Comparison of ENCODE assay signal across 15 cellular contexts in genomic region chr14:60965402-60965801, GRCh38. TPM values are rescaled to one million over a fixed set of nuclear protein-coding genes. Genes with fewer than 3 reads are reported as not detected.
DNase-seq lines count a peak whose midpoint lies in the region; TF ChIP-seq lines count a peak whose summit lies in the region.
"Had no signal": no experiment of that assay in that cellular context is flagged by ENCODE, and none has a peak within 500 bp of the region (broad histone marks: within the 10 kb centered on the region; RNA-seq: fewer than 3 reads in every experiment).

No MANE protein-coding gene starts in this region.

- H3K4me3 ChIP-seq in breast epithelium (no peak overlapping the region), left ventricle myocardium inferior (no peak overlapping the region)
- H3K4me3 ChIP-seq: gastrocnemius medialis, lung, thyroid gland had no signal

- no peaks in the 10 kb centered on the region for H3K27me3 Mint-ChIP-seq in MCF 10A (ENCODE audit: insufficient read depth, unreplicated experiment)
- H3K27me3 Mint-ChIP-seq in activated CD4-positive, alpha-beta memory T cell treated with anti-CD3 and anti-CD28 coated beads, Interleukin-2, amount 10 ng/mL, durations not matched to agents 7 days and 5 days = no peaks in the 10 kb centered on the region
- no peaks in the 10 kb centered on the region for H3K27me3 Mint-ChIP-seq in activated T-helper 1 cell treated with anti-CD3 and anti-CD28 coated beads, Interleukin-12 subunit alpha, Interleukin-12 subunit beta, Interleukin-2, Interleukin-4 antibody, amounts not matched to agents 30 ng/mL and 10 ng/mL and 1 ng/mL, durations not matched to agents 14 hours and 24 hours and 36 hours (ENCODE audit: insufficient read depth)
- H3K27me3 Mint-ChIP-seq: activated CD8-positive, alpha-beta memory T cell treated with anti-CD3 and anti-CD28 coated beads, Interleukin-2, amount 10 ng/mL, durations not matched to agents 7 days and 5 days had no signal

- H3K4me3 Mint-ChIP-seq in MCF 10A (ENCODE audit: unreplicated experiment) = no peak overlapping the region
- H3K4me3 Mint-ChIP-seq in activated CD4-positive, alpha-beta memory T cell treated with anti-CD3 and anti-CD28 coated beads, Interleukin-2, amount 10 ng/mL, durations not matched to agents 7 days and 5 days = no peak overlapping the region
- H3K4me3 Mint-ChIP-seq in activated T-helper 1 cell treated with anti-CD3 and anti-CD28 coated beads, Interleukin-12 subunit alpha, Interleukin-12 subunit beta, Interleukin-2, Interleukin-4 antibody, amounts not matched to agents 30 ng/mL and 10 ng/mL and 1 ng/mL, durations not matched to agents 14 hours and 24 hours and 36 hours = no peak overlapping the region
- H3K4me3 Mint-ChIP-seq: activated CD8-positive, alpha-beta memory T cell treated with anti-CD3 and anti-CD28 coated beads, Interleukin-2, amount 10 ng/mL, durations not matched to agents 7 days and 5 days had no signal

- CTCF ChIA-PET in MCF 10A (lab: Yijun Ruan, JAX) = interaction anchor here (0.5 kb wide), 1 partner anchor 221 kb away, joined by 3 read pairs; no protein-coding TSS in a partner anchor
- CTCF ChIA-PET in activated CD4-positive, alpha-beta memory T cell treated with anti-CD3 and anti-CD28 coated beads, Interleukin-2, amount 10 ng/mL, durations not matched to agents 7 days and 5 days (lab: Charles Lee) = interaction anchor here (0.5 to 0.7 kb wide), 2 partner anchors 15 to 113 kb away, joined by 3 read pairs; partner anchors contain the start of genes SLC38A6 and TRMT5

- peaks cover under 1% of the 10 kb centered on the region for H3K9me3 Mint-ChIP-seq in MCF 10A (ENCODE audit: unreplicated experiment)
- peaks cover 9% of the 10 kb centered on the region for H3K9me3 Mint-ChIP-seq in activated CD4-positive, alpha-beta memory T cell treated with anti-CD3 and anti-CD28 coated beads, Interleukin-2, amount 10 ng/mL, durations not matched to agents 7 days and 5 days
- H3K9me3 Mint-ChIP-seq in activated T-helper 1 cell treated with anti-CD3 and anti-CD28 coated beads, Interleukin-12 subunit alpha, Interleukin-12 subunit beta, Interleukin-2, Interleukin-4 antibody, amounts not matched to agents 30 ng/mL and 10 ng/mL and 1 ng/mL, durations not matched to agents 14 hours and 24 hours and 36 hours = peaks cover 8% of the 10 kb centered on the region

- H3K27ac ChIP-seq in breast epithelium = no peak overlapping the region
- no peak overlapping the region for H3K27ac ChIP-seq in left ventricle myocardium inferior (replicated peaks)
- H3K27ac ChIP-seq: C4-2B, thyroid gland had no signal

- POLR2A ChIA-PET in MCF 10A (lab: Yijun Ruan, JAX) = no interaction called here
- POLR2A ChIA-PET in activated CD4-positive, alpha-beta memory T cell treated with anti-CD3 and anti-CD28 coated beads, Interleukin-2, amount 10 ng/mL, durations not matched to agents 7 days and 5 days (lab: Charles Lee) = interaction anchor here (1.2 to 1.4 kb wide), 2 partner anchors 15 to 69 kb away, joined by 3 to 6 read pairs; partner anchors contain the start of genes SLC38A6 and TRMT5

- H3K36me3 Mint-ChIP-seq in MCF 10A (ENCODE audit: insufficient read depth, unreplicated experiment) = no peaks in the 10 kb centered on the region
- peaks cover 25% of the 10 kb centered on the region for H3K36me3 Mint-ChIP-seq in activated CD4-positive, alpha-beta memory T cell treated with anti-CD3 and anti-CD28 coated beads, Interleukin-2, amount 10 ng/mL, durations not matched to agents 7 days and 5 days (ENCODE audit: low read depth)
- H3K36me3 Mint-ChIP-seq in activated T-helper 1 cell treated with anti-CD3 and anti-CD28 coated beads, Interleukin-12 subunit alpha, Interleukin-12 subunit beta, Interleukin-2, Interleukin-4 antibody, amounts not matched to agents 30 ng/mL and 10 ng/mL and 1 ng/mL, durations not matched to agents 14 hours and 24 hours and 36 hours (ENCODE audit: low read depth) = peaks cover 8% of the 10 kb centered on the region

- no peak for TF ChIP-seq POLR2A in breast epithelium (IDR thresholded peaks at IDR 0.05)

- H3K4me1 Mint-ChIP-seq in MCF 10A (ENCODE audit: insufficient read depth, unreplicated experiment) = no peaks in the 10 kb centered on the region
- peaks cover 20% of the 10 kb centered on the region for H3K4me1 Mint-ChIP-seq in activated CD4-positive, alpha-beta memory T cell treated with anti-CD3 and anti-CD28 coated beads, Interleukin-2, amount 10 ng/mL, durations not matched to agents 7 days and 5 days
- H3K4me1 Mint-ChIP-seq in activated T-helper 1 cell treated with anti-CD3 and anti-CD28 coated beads, Interleukin-12 subunit alpha, Interleukin-12 subunit beta, Interleukin-2, Interleukin-4 antibody, amounts not matched to agents 30 ng/mL and 10 ng/mL and 1 ng/mL, durations not matched to agents 14 hours and 24 hours and 36 hours (ENCODE audit: low read depth) = peaks cover 16% of the 10 kb centered on the region

- TF ChIP-seq CTCF in MCF 10A (IDR thresholded peaks at IDR 0.05; ENCODE audit: unreplicated experiment) = no peak
- no peak for TF ChIP-seq CTCF in breast epithelium (IDR thresholded peaks at IDR 0.05)
- no peak for TF ChIP-seq CTCF in left ventricle myocardium inferior (IDR thresholded peaks at IDR 0.05; ENCODE audit: borderline replicate concordance)

- H3K9me3 ChIP-seq in breast epithelium (no peaks in the 10 kb centered on the region), left ventricle myocardium inferior (replicated peaks) (no peaks in the 10 kb centered on the region)
- H3K9me3 ChIP-seq: gastrocnemius medialis, thyroid gland had no signal

- no peak overlapping the region for H3K27ac Mint-ChIP-seq in MCF 10A (ENCODE audit: low read depth, unreplicated experiment)
- H3K27ac Mint-ChIP-seq in activated CD4-positive, alpha-beta memory T cell treated with anti-CD3 and anti-CD28 coated beads, Interleukin-2, amount 10 ng/mL, durations not matched to agents 7 days and 5 days = peak overlapping the region; percentile 40
- H3K27ac Mint-ChIP-seq in activated T-helper 1 cell treated with anti-CD3 and anti-CD28 coated beads, Interleukin-12 subunit alpha, Interleukin-12 subunit beta, Interleukin-2, Interleukin-4 antibody, amounts not matched to agents 30 ng/mL and 10 ng/mL and 1 ng/mL, durations not matched to agents 14 hours and 24 hours and 36 hours = no peak overlapping the region
- H3K27ac Mint-ChIP-seq: activated CD8-positive, alpha-beta memory T cell treated with anti-CD3 and anti-CD28 coated beads, Interleukin-2, amount 10 ng/mL, durations not matched to agents 7 days and 5 days had no signal

- peak; percentile 27 for DNase-seq in MCF 10A (ENCODE audit: unreplicated experiment)
- no peak for DNase-seq in breast epithelium (ENCODE audit: low spot score in 2 of 2)
- DNase-seq in activated CD4-positive, alpha-beta memory T cell treated with anti-CD3 and anti-CD28 coated beads, Interleukin-2, amount 10 ng/mL, durations not matched to agents 7 days and 5 days = no peak
- peak; percentile 82 for DNase-seq in fibroblast of the conjunctiva (ENCODE audit: low read depth)
- no peak for DNase-seq in stimulated activated CD4-positive, alpha-beta T cell treated with anti-CD3 and anti-CD28 coated beads, Interleukin-1b, Interleukin-23, amount 100 ng/mL, for 48 hours
- DNase-seq in left ventricle myocardium inferior = no peak
- no peak for DNase-seq in HuH-7.5 (ENCODE audit: low spot score)
- no peak for DNase-seq in activated T-helper 1 cell treated with anti-CD3 and anti-CD28 coated beads, Interleukin-12 subunit alpha, Interleukin-12 subunit beta, Interleukin-2, Interleukin-4 antibody, amounts not matched to agents 30 ng/mL and 10 ng/mL and 1 ng/mL, durations not matched to agents 14 hours and 24 hours and 36 hours (ENCODE audit: low spot score)
- DNase-seq: activated CD8-positive, alpha-beta memory T cell treated with anti-CD3 and anti-CD28 coated beads, Interleukin-2, amount 10 ng/mL, durations not matched to agents 7 days and 5 days; gastrocnemius medialis; GF-D8; NCI-H187; thyroid gland had no signal

- no peaks in the 10 kb centered on the region for H3K4me1 ChIP-seq in breast epithelium
- H3K4me1 ChIP-seq in left ventricle myocardium inferior = no peaks in the 10 kb centered on the region
- H3K4me1 ChIP-seq: thyroid gland had no signal

- no peaks in the 10 kb centered on the region for H3K27me3 ChIP-seq in breast epithelium
- no peaks in the 10 kb centered on the region for H3K27me3 ChIP-seq in left ventricle myocardium inferior (ENCODE audit: low read depth)
- H3K27me3 ChIP-seq: gastrocnemius medialis, thyroid gland had no signal

- intact Hi-C loops in MCF 10A (cut with micrococcal nuclease) = no loop called here
- intact Hi-C loops in breast epithelium (cut with DNase I; ENCODE audit: low total_unique reads) = no loop called here
- intact Hi-C loops in left ventricle myocardium inferior (cut with micrococcal nuclease) = no loop called here
- intact Hi-C loops in activated T-helper 1 cell treated with anti-CD3 and anti-CD28 coated beads, Interleukin-12 subunit alpha, Interleukin-12 subunit beta, Interleukin-2, Interleukin-4 antibody, amounts not matched to agents 30 ng/mL and 10 ng/mL and 1 ng/mL, durations not matched to agents 14 hours and 24 hours and 36 hours (cut with micrococcal nuclease) = loop anchor here (1.0 kb wide), 3 partner anchors 16 to 212 kb away; partner anchors contain the start of genes SLC38A6 and TRMT5

- H3K36me3 ChIP-seq in breast epithelium (no peaks in the 10 kb centered on the region), left ventricle myocardium inferior (no peaks in the 10 kb centered on the region)
- H3K36me3 ChIP-seq: gastrocnemius medialis, thyroid gland had no signal

- BruUV-seq in MCF 10A (replicated peaks; lab: Mats Ljungman, UMichigan) = no TSS peak

RNA-seq across cellular contexts. Expression of gene TRMT5, which starts 15.5 kb away (rescaled TPM):
- total RNA-seq in MCF 10A (2022) (15.7 and 17.5 TPM in 2 replicates), breast epithelium (10 to 100 TPM in 2 of 3 donors, 1 to 10 TPM in 1; 8.8 to 13.8 (median 11.4) TPM), left ventricle myocardium inferior (6.7 TPM)
- total RNA-seq in activated CD4-positive, alpha-beta memory T cell treated with anti-CD3 and anti-CD28 coated beads, Interleukin-2, amount 10 ng/mL, durations not matched to agents 7 days and 5 days = 1 to 10 TPM; 6.6 to 7.1 TPM
- total RNA-seq in activated T-helper 1 cell treated with anti-CD3 and anti-CD28 coated beads, Interleukin-12 subunit alpha, Interleukin-12 subunit beta, Interleukin-2, Interleukin-4 antibody, amounts not matched to agents 30 ng/mL and 10 ng/mL and 1 ng/mL, durations not matched to agents 14 hours and 24 hours and 36 hours = 17.4 and 19.2 TPM in 2 replicates

RNA-seq across cellular contexts. Expression of gene SLC38A6, which starts 15.6 kb away (rescaled TPM):
- total RNA-seq in MCF 10A (2022) (7.9 and 12.6 TPM in 2 replicates), breast epithelium (10 to 100 TPM; 39.7 to 45.0 (median 44.1) TPM), left ventricle myocardium inferior (6.3 TPM)
- 1 to 10 TPM; 7.5 to 9.4 TPM for total RNA-seq in activated CD4-positive, alpha-beta memory T cell treated with anti-CD3 and anti-CD28 coated beads, Interleukin-2, amount 10 ng/mL, durations not matched to agents 7 days and 5 days
- 4.5 and 4.7 TPM in 2 replicates for total RNA-seq in activated T-helper 1 cell treated with anti-CD3 and anti-CD28 coated beads, Interleukin-12 subunit alpha, Interleukin-12 subunit beta, Interleukin-2, Interleukin-4 antibody, amounts not matched to agents 30 ng/mL and 10 ng/mL and 1 ng/mL, durations not matched to agents 14 hours and 24 hours and 36 hours

Comparison
In these comparisons a context has a peak if more than half of its experiments do, and no peak if none do; other contexts are left out.
1. DNase-seq: peak in MCF 10A (single experiment) and fibroblast of the conjunctiva (single experiment); none in breast epithelium (0 of 2), activated CD4-positive, alpha-beta memory T cell treated with anti-CD3 and anti-CD28 coated beads, Interleukin-2, amount 10 ng/mL, durations not matched to agents 7 days and 5 days (single experiment), stimulated activated CD4-positive, alpha-beta T cell treated with anti-CD3 and anti-CD28 coated beads, Interleukin-1b, Interleukin-23, amount 100 ng/mL, for 48 hours (single experiment), left ventricle myocardium inferior (single experiment), HuH-7.5 (single experiment) and activated T-helper 1 cell treated with anti-CD3 and anti-CD28 coated beads, Interleukin-12 subunit alpha, Interleukin-12 subunit beta, Interleukin-2, Interleukin-4 antibody, amounts not matched to agents 30 ng/mL and 10 ng/mL and 1 ng/mL, durations not matched to agents 14 hours and 24 hours and 36 hours (single experiment).